ENCODE assay signal across 20 cellular contexts in the genomic region with DNA sequence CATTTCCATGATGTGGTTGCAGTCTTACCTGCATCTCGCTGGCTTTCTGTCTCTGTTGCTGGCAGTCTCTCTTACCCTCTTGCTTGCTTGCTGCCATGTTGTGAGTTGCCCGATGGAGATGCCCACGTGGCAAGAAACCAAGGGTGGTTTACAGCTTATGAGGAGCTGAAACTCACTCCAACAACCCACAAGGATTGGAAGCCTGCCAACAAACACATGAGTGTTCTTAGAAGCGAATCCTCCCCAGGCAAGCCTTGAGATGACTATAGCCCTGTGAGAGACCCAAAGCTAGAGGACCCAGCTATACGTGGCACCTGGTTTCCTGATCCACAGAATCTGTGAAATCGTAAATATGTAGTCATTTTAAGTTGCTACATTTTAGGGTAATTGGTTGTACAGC.
DNase-seq lines count a peak whose midpoint lies in the region; ATAC-seq and TF ChIP-seq lines count a peak whose summit lies in the region.
"Had no signal": no experiment of that assay in that cellular context is flagged by ENCODE, and none has a peak within 500 bp of the region (broad histone marks: within the 10 kb centered on the region; RNA-seq: fewer than 3 reads in every experiment).

No MANE protein-coding gene starts in this region.

- no peaks in the 10 kb centered on the region for H3K4me1 ChIP-seq in gastrocnemius medialis
- H3K4me1 ChIP-seq: parathyroid adenoma had no signal

- H3K4me1 Mint-ChIP-seq in chondrocyte (ENCODE audit: low read depth), result peaks cover 24% of the 10 kb centered on the region

- no peaks in the 10 kb centered on the region for H3K36me3 Mint-ChIP-seq in chondrocyte (ENCODE audit: low read depth)

- ATAC-seq in gastrocnemius medialis (no peak), GM21528 (IDR thresholded peaks at IDR 0.05; ENCODE audit: low FRiP score, unreplicated experiment) (no peak)
- ATAC-seq: GM12878, HepG2, Panc1 had no signal

- no peaks in the 10 kb centered on the region for H3K9me3 Mint-ChIP-seq in chondrocyte (ENCODE audit: low read depth)

- TF ChIP-seq POLR2A in gastrocnemius medialis (IDR thresholded peaks at IDR 0.05), result no peak

- no peaks in the 10 kb centered on the region for H3K27me3 Mint-ChIP-seq in chondrocyte (ENCODE audit: low read depth)

- peak overlapping the region; percentile 45 for H3K27ac Mint-ChIP-seq in chondrocyte (ENCODE audit: unreplicated experiment)

- H3K27me3 ChIP-seq in gastrocnemius medialis, result no peaks in the 10 kb centered on the region
- H3K27me3 ChIP-seq: suprapubic skin had no signal

- in situ Hi-C loops in gastrocnemius medialis (cut with MboI; ENCODE audit: low sequenced_read_pairs in 4 of 4), result no loop called here

- intact Hi-C loops in gastrocnemius medialis (cut with DNase I; ENCODE audit: low total_unique reads), result no loop called here

- no peak overlapping the region for H3K4me3 ChIP-seq in gastrocnemius medialis
- H3K4me3 ChIP-seq: GM12878, skin epidermis, suprapubic skin had no signal

- H3K27ac ChIP-seq in gastrocnemius medialis, result no peak overlapping the region
- H3K27ac ChIP-seq: parathyroid adenoma, skin epidermis, suprapubic skin had no signal

- no peaks in the 10 kb centered on the region for H3K9me3 ChIP-seq in gastrocnemius medialis
- H3K9me3 ChIP-seq: suprapubic skin had no signal

- TF ChIP-seq CTCF in chondrocyte (IDR thresholded peaks at IDR 0.05), result no peak
- no peak for TF ChIP-seq CTCF in gastrocnemius medialis (IDR thresholded peaks at IDR 0.05 in 4 of 5, conservative IDR thresholded peaks at IDR 0.05 in 1 of 5)

- H3K4me3 Mint-ChIP-seq in chondrocyte (ENCODE audit: unreplicated experiment), result no peak overlapping the region

- H3K36me3 ChIP-seq in gastrocnemius medialis, result no peaks in the 10 kb centered on the region
- H3K36me3 ChIP-seq: suprapubic skin had no signal

- DNase-seq in EH (ENCODE audit: low read depth) (peak; percentile 3), MV-4-11 (lab: John Stamatoyannopoulos, UW) (peak; percentile 1), chondrocyte (ENCODE audit: low spot score) (no peak), left kidney (ENCODE audit: low read depth, low spot score) (peak; percentile 32), gastrocnemius medialis (no peak), NOMO-1 treated with DMSO at 0.1 percent for 48 hours (lab: John Stamatoyannopoulos, UW; ENCODE audit: unreplicated experiment) (no peak)
- DNase-seq in NK-92 treated with Interleukin-12 subunit alpha and Interleukin-12 subunit beta, amount 100 ng/mL, for 24 hours (lab: John Stamatoyannopoulos, UW), result no peak
- DNase-seq: activated naive CD4-positive, alpha-beta T cell treated with Interleukin-2 at 50 U/mL for 16 hours; activated T-cell treated with anti-CD3 and anti-CD28 coated beads for 4 hours; effector CD4-positive, alpha-beta T cell; GDM1; NCI-H526 treated with DMSO at 0.1 percent for 48 hours; stimulated activated CD4-positive, alpha-beta T cell treated with anti-CD3 and anti-CD28 coated beads, Interleukin-4, amount 100 ng/mL, for 24 hours had no signal

Comparison
In these comparisons a context has a peak if more than half of its experiments do, and no peak if none do; other contexts are left out.
1. DNase-seq: peak in EH (single experiment), MV-4-11 (single experiment) and left kidney (single experiment); none in chondrocyte (single experiment), NK-92 treated with Interleukin-12 subunit alpha and Interleukin-12 subunit beta, amount 100 ng/mL, for 24 hours (single experiment), gastrocnemius medialis (0 of 2) and NOMO-1 treated with DMSO at 0.1 percent for 48 hours (single experiment).